In the genomic region with DNA sequence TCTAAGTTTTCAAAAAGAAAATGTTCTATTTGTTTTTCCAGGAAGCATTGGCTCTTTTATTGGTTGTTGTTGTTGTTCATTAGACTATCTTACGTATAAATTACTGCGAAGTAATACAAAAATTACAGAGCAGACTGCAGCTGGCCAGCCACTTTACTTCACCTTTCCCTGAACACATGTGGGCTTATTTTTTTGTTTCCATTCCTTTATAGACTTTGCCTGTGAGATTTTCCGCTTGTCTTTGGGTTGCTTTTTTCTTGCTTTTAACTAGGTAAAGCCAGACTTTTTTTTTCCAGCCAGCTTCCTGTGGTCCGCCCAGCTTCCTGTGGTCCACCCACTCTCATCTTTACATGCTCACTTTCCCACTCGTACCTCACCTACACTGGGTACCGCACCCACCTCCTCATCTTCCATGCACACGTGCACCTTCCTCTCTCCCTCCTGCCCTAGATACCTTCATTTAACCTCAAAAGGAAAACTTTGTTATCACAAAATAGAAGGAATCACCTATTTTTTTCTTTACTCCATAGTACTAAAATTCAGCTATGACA, we compare ENCODE assay signal across 8 cellular contexts.
DNase-seq lines count a peak whose midpoint lies in the region; ATAC-seq, FAIRE-seq and TF ChIP-seq lines count a peak whose summit lies in the region.

No MANE protein-coding gene starts in this region.

- POLR2A ChIA-PET in CD4-positive, alpha-beta memory T cell (lab: Charles Lee; ENCODE audit: partially characterized antibody), result interaction anchor here (1.0 to 2.4 kb wide), 9 partner anchors 11 to 123 kb away, joined by 3 to 21 read pairs (median 5); no protein-coding TSS in a partner anchor
- POLR2A ChIA-PET in activated B cell treated with CpG ODN at 0.5 μM for 24 hours (lab: Charles Lee), result no interaction called here

- peak overlapping the region in 1 of 2 donors; percentile 26 for H3K4me3 ChIP-seq in CD4-positive, alpha-beta memory T cell (ENCODE audit: low read length in 2 of 2)
- peak overlapping the region; percentile 12 for H3K4me3 ChIP-seq in lower lobe of right lung

- H3K4me3 Mint-ChIP-seq in CD4-positive, alpha-beta memory T cell, result peak overlapping the region; percentile 54 to 91 (median 79)
- peak overlapping the region; percentile 11 for H3K4me3 Mint-ChIP-seq in activated B cell treated with CpG ODN at 0.5 μM for 24 hours

- no peaks in the 10 kb centered on the region for H3K36me3 ChIP-seq in CD4-positive, alpha-beta memory T cell (ENCODE audit: insufficient read depth, low read length)
- H3K36me3 ChIP-seq in lower lobe of right lung, result no peaks in the 10 kb centered on the region

- H3K27ac ChIP-seq in CD4-positive, alpha-beta memory T cell (ENCODE audit: low read depth, low read length), result no peak overlapping the region
- H3K27ac ChIP-seq in lower lobe of right lung, result no peak overlapping the region

- H3K27ac Mint-ChIP-seq in CD4-positive, alpha-beta memory T cell, result peak overlapping the region; percentile 18 to 85 (median 68)
- no peak overlapping the region for H3K27ac Mint-ChIP-seq in activated B cell treated with CpG ODN at 0.5 μM for 24 hours

- peak in 1 of 5 donors; percentile 61 for DNase-seq in CD4-positive, alpha-beta memory T cell
- DNase-seq in activated B cell treated with CpG ODN at 0.5 μM for 24 hours (no peak), lower lobe of right lung (no peak), GOT3 (lab: John Stamatoyannopoulos, UW) (no peak), NAMALWA (ENCODE audit: low spot score) (no peak), frontal cortex (ENCODE audit: low spot score in 2 of 2) (no peak), H4 (ENCODE audit: low spot score) (no peak)

- CTCF ChIA-PET in CD4-positive, alpha-beta memory T cell (lab: Charles Lee; ENCODE audit: partially characterized antibody), result interaction anchor here (1.1 to 9.6 kb wide), 31 partner anchors 9 to 136 kb away, joined by 3 to 323 read pairs (median 6); no protein-coding TSS in a partner anchor
- CTCF ChIA-PET in activated B cell treated with CpG ODN at 0.5 μM for 24 hours (lab: Charles Lee), result interaction anchor here (0.6 to 2.2 kb wide), 7 partner anchors 12 to 123 kb away, joined by 3 to 21 read pairs (median 4); no protein-coding TSS in a partner anchor

- H3K9me3 Mint-ChIP-seq in CD4-positive, alpha-beta memory T cell, result no peaks in the 10 kb centered on the region
- no peaks in the 10 kb centered on the region for H3K9me3 Mint-ChIP-seq in activated B cell treated with CpG ODN at 0.5 μM for 24 hours

- H3K4me1 ChIP-seq in CD4-positive, alpha-beta memory T cell (ENCODE audit: insufficient read depth, low read length), result peaks cover 16% of the 10 kb centered on the region
- H3K4me1 ChIP-seq in lower lobe of right lung, result peaks cover 6% of the 10 kb centered on the region

- FAIRE-seq in frontal cortex (lab: Jason Lieb, UNC), result no peak

- H3K36me3 Mint-ChIP-seq in CD4-positive, alpha-beta memory T cell, result no peaks in the 10 kb centered on the region
- no peaks in the 10 kb centered on the region for H3K36me3 Mint-ChIP-seq in activated B cell treated with CpG ODN at 0.5 μM for 24 hours (ENCODE audit: low read depth)

- ATAC-seq in GM21528 (IDR thresholded peaks at IDR 0.05; ENCODE audit: low FRiP score, unreplicated experiment) (peak; percentile 50), activated B cell treated with CpG ODN at 0.5 μM for 24 hours (ENCODE audit: low read depth) (no peak), lower lobe of right lung (no peak)

- no peaks in the 10 kb centered on the region for H3K9me3 ChIP-seq in CD4-positive, alpha-beta memory T cell (ENCODE audit: control insufficient read depth in 1 of 2, low read length in 2 of 2)
- H3K9me3 ChIP-seq in lower lobe of right lung, result no peaks in the 10 kb centered on the region

- TF ChIP-seq CTCF in activated B cell treated with CpG ODN at 0.5 μM for 24 hours (IDR thresholded peaks at IDR 0.05) (no peak), lower lobe of right lung (IDR thresholded peaks at IDR 0.05) (no peak)

- no peaks in the 10 kb centered on the region for H3K27me3 Mint-ChIP-seq in CD4-positive, alpha-beta memory T cell
- peaks cover 2% of the 10 kb centered on the region for H3K27me3 Mint-ChIP-seq in activated B cell treated with CpG ODN at 0.5 μM for 24 hours

- intact Hi-C loops in CD4-positive, alpha-beta memory T cell (cut with micrococcal nuclease), result loop anchor here (1.0 to 10.0 kb wide), 4 partner anchors 30 to 123 kb away; no protein-coding TSS in a partner anchor
- intact Hi-C loops in activated B cell treated with CpG ODN at 0.5 μM for 24 hours (cut with micrococcal nuclease), result loop anchor here (1.0 to 5.0 kb wide), 3 partner anchors 93 to 1415 kb away; no protein-coding TSS in a partner anchor
- intact Hi-C loops in lower lobe of right lung (cut with DNase I), result loop anchor here (5.0 kb wide), 1 partner anchor 125 kb away; no protein-coding TSS in a partner anchor

- no peaks in the 10 kb centered on the region for H3K27me3 ChIP-seq in CD4-positive, alpha-beta memory T cell (ENCODE audit: insufficient read depth, low read length)
- no peaks in the 10 kb centered on the region for H3K27me3 ChIP-seq in lower lobe of right lung (ENCODE audit: low read depth)

- H3K4me1 Mint-ChIP-seq in CD4-positive, alpha-beta memory T cell, result peaks cover 17 to 27% (median 22%) of the 10 kb centered on the region in 4 donors
- H3K4me1 Mint-ChIP-seq in activated B cell treated with CpG ODN at 0.5 μM for 24 hours, result peaks cover 11% of the 10 kb centered on the region
